1 cellular context compared by ENCODE assay signal in genomic region chr22:19203839-19204238, GRCh38.
TF ChIP-seq lines count a peak whose summit lies in the region.

No MANE protein-coding gene starts in this region.

TF ChIP-seq in K562, 482 proteins besides CTCF, POLR2A, EP300 and RAD21 (continues in another document):
- no peak for TF ChIP-seq BCOR (IDR thresholded peaks at IDR 0.05)
- no peak for TF ChIP-seq RHOXF2B (CRISPR knock-in tag; conservative IDR thresholded peaks at IDR 0.05)
- TF ChIP-seq ZNF134 (CRISPR knock-in tag; conservative IDR thresholded peaks at IDR 0.05) = no peak
- TF ChIP-seq ZNF143 (CRISPR knock-in tag; IDR thresholded peaks at IDR 0.05) = no peak
- TF ChIP-seq HDAC6 (IDR thresholded peaks at IDR 0.05; ENCODE audit: low read depth, low read length) = 0 out of 2 replicates have a peak, but pooled peaks have one; percentile 69
- TF ChIP-seq SPI1 (IDR thresholded peaks at IDR 0.05; ENCODE audit: borderline replicate concordance, low read depth, low read length) = no peak
- TF ChIP-seq, protein P1, sequence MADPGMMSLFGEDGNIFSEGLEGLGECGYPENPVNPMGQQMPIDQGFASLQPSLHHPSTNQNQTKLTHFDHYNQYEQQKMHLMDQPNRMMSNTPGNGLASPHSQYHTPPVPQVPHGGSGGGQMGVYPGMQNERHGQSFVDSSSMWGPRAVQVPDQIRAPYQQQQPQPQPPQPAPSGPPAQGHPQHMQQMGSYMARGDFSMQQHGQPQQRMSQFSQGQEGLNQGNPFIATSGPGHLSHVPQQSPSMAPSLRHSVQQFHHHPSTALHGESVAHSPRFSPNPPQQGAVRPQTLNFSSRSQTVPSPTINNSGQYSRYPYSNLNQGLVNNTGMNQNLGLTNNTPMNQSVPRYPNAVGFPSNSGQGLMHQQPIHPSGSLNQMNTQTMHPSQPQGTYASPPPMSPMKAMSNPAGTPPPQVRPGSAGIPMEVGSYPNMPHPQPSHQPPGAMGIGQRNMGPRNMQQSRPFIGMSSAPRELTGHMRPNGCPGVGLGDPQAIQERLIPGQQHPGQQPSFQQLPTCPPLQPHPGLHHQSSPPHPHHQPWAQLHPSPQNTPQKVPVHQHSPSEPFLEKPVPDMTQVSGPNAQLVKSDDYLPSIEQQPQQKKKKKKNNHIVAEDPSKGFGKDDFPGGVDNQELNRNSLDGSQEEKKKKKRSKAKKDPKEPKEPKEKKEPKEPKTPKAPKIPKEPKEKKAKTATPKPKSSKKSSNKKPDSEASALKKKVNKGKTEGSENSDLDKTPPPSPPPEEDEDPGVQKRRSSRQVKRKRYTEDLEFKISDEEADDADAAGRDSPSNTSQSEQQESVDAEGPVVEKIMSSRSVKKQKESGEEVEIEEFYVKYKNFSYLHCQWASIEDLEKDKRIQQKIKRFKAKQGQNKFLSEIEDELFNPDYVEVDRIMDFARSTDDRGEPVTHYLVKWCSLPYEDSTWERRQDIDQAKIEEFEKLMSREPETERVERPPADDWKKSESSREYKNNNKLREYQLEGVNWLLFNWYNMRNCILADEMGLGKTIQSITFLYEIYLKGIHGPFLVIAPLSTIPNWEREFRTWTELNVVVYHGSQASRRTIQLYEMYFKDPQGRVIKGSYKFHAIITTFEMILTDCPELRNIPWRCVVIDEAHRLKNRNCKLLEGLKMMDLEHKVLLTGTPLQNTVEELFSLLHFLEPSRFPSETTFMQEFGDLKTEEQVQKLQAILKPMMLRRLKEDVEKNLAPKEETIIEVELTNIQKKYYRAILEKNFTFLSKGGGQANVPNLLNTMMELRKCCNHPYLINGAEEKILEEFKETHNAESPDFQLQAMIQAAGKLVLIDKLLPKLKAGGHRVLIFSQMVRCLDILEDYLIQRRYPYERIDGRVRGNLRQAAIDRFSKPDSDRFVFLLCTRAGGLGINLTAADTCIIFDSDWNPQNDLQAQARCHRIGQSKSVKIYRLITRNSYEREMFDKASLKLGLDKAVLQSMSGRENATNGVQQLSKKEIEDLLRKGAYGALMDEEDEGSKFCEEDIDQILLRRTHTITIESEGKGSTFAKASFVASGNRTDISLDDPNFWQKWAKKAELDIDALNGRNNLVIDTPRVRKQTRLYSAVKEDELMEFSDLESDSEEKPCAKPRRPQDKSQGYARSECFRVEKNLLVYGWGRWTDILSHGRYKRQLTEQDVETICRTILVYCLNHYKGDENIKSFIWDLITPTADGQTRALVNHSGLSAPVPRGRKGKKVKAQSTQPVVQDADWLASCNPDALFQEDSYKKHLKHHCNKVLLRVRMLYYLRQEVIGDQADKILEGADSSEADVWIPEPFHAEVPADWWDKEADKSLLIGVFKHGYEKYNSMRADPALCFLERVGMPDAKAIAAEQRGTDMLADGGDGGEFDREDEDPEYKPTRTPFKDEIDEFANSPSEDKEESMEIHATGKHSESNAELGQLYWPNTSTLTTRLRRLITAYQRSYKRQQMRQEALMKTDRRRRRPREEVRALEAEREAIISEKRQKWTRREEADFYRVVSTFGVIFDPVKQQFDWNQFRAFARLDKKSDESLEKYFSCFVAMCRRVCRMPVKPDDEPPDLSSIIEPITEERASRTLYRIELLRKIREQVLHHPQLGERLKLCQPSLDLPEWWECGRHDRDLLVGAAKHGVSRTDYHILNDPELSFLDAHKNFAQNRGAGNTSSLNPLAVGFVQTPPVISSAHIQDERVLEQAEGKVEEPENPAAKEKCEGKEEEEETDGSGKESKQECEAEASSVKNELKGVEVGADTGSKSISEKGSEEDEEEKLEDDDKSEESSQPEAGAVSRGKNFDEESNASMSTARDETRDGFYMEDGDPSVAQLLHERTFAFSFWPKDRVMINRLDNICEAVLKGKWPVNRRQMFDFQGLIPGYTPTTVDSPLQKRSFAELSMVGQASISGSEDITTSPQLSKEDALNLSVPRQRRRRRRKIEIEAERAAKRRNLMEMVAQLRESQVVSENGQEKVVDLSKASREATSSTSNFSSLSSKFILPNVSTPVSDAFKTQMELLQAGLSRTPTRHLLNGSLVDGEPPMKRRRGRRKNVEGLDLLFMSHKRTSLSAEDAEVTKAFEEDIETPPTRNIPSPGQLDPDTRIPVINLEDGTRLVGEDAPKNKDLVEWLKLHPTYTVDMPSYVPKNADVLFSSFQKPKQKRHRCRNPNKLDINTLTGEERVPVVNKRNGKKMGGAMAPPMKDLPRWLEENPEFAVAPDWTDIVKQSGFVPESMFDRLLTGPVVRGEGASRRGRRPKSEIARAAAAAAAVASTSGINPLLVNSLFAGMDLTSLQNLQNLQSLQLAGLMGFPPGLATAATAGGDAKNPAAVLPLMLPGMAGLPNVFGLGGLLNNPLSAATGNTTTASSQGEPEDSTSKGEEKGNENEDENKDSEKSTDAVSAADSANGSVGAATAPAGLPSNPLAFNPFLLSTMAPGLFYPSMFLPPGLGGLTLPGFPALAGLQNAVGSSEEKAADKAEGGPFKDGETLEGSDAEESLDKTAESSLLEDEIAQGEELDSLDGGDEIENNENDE (IDR thresholded peaks at IDR 0.05; ENCODE audit: low read depth, low read length) = peak; percentile 34
- no peak for TF ChIP-seq MCM7 (IDR thresholded peaks at IDR 0.05)
- TF ChIP-seq ZNF780A (CRISPR knock-in tag; IDR thresholded peaks at IDR 0.05) = no peak
- TF ChIP-seq HMG20B (CRISPR knock-in tag; IDR thresholded peaks at IDR 0.05) = no peak
- TF ChIP-seq CREB1 (IDR thresholded peaks at IDR 0.05) = no peak
- TF ChIP-seq CREB1 (CRISPR knock-in tag; IDR thresholded peaks at IDR 0.05) = no peak
- TF ChIP-seq EZH2 (IDR thresholded peaks at IDR 0.05; ENCODE audit: borderline replicate concordance, low read depth, low read length) = peak; percentile 40; the same call in 1 of the 2 replicates
- TF ChIP-seq PHTF2 (CRISPR knock-in tag; IDR thresholded peaks at IDR 0.05) = no peak
- TF ChIP-seq TBP (optimal IDR thresholded peaks at IDR 0.05; ENCODE audit: low read depth, low read length) = peak; percentile 0
- no peak for TF ChIP-seq KAT7 (CRISPR knock-in tag; IDR thresholded peaks at IDR 0.05; ENCODE audit: borderline replicate concordance)
- no peak for TF ChIP-seq CBX2 (IDR thresholded peaks at IDR 0.05; ENCODE audit: insufficient read depth, low read length, poor library complexity, severe bottlenecking)
- no peak for TF ChIP-seq MYBL2 (IDR thresholded peaks at IDR 0.05; ENCODE audit: low read depth)
- peak; percentile 20; the same call in 1 of the 2 replicates for TF ChIP-seq MYBL2 (CRISPR knock-in tag; IDR thresholded peaks at IDR 0.05; ENCODE audit: borderline replicate concordance)
- no peak for TF ChIP-seq SUPT5H (IDR thresholded peaks at IDR 0.05)
- TF ChIP-seq NCOA1 (IDR thresholded peaks at IDR 0.05; ENCODE audit: low read depth) = no peak
- no peak for TF ChIP-seq NFATC3 (IDR thresholded peaks at IDR 0.05)
- TF ChIP-seq JUN (IDR thresholded peaks at IDR 0.05; ENCODE audit: borderline replicate concordance, low read depth, low read length) = no peak
- TF ChIP-seq JUN (CRISPR knock-in tag; IDR thresholded peaks at IDR 0.05; ENCODE audit: borderline replicate concordance) = 0 out of 2 replicates have a peak, but pooled peaks have one; percentile 13
- 0 out of 2 replicates have a peak, but pooled peaks have one; percentile 8 for TF ChIP-seq THAP12 (CRISPR knock-in tag; IDR thresholded peaks at IDR 0.05)
- no peak for TF ChIP-seq HMGN3 (IDR thresholded peaks at IDR 0.05; ENCODE audit: borderline replicate concordance, extremely low read depth, insufficient read length, low read depth, low read length)
- no peak for TF ChIP-seq ATF4 (CRISPR knock-in tag; IDR thresholded peaks at IDR 0.05)
- TF ChIP-seq SMARCB1 (IDR thresholded peaks at IDR 0.05; ENCODE audit: insufficient read length, low read depth) = no peak
- TF ChIP-seq ZNF324 (CRISPR knock-in tag; IDR thresholded peaks at IDR 0.05) = no peak
- no peak for TF ChIP-seq HDAC8 (tag; IDR thresholded peaks at IDR 0.05)
- TF ChIP-seq, protein P2, sequence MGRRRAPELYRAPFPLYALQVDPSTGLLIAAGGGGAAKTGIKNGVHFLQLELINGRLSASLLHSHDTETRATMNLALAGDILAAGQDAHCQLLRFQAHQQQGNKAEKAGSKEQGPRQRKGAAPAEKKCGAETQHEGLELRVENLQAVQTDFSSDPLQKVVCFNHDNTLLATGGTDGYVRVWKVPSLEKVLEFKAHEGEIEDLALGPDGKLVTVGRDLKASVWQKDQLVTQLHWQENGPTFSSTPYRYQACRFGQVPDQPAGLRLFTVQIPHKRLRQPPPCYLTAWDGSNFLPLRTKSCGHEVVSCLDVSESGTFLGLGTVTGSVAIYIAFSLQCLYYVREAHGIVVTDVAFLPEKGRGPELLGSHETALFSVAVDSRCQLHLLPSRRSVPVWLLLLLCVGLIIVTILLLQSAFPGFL (CRISPR knock-in tag; IDR thresholded peaks at IDR 0.05) = no peak
- no peak for TF ChIP-seq ZBED1 (IDR thresholded peaks at IDR 0.05)
- TF ChIP-seq ZNF282 (CRISPR knock-in tag; IDR thresholded peaks at IDR 0.05) = no peak
- TF ChIP-seq, protein P3, sequence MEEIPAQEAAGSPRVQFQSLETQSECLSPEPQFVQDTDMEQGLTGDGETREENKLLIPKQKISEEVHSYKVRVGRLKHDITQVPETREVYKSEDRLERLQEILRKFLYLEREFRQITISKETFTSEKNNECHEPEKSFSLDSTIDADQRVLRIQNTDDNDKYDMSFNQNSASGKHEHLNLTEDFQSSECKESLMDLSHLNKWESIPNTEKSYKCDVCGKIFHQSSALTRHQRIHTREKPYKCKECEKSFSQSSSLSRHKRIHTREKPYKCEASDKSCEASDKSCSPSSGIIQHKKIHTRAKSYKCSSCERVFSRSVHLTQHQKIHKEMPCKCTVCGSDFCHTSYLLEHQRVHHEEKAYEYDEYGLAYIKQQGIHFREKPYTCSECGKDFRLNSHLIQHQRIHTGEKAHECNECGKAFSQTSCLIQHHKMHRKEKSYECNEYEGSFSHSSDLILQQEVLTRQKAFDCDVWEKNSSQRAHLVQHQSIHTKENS (CRISPR knock-in tag; IDR thresholded peaks at IDR 0.05) = no peak
- 0 out of 2 replicates have a peak, but pooled peaks have one; percentile 29 for TF ChIP-seq SMARCA5 (IDR thresholded peaks at IDR 0.05)
- no peak for TF ChIP-seq PHB (CRISPR knock-in tag; IDR thresholded peaks at IDR 0.05)
- no peak for TF ChIP-seq HSF4 (CRISPR knock-in tag; IDR thresholded peaks at IDR 0.05; ENCODE audit: borderline replicate concordance)
- no peak for TF ChIP-seq UBTF (IDR thresholded peaks at IDR 0.05; ENCODE audit: borderline replicate concordance in 1 of 2, low read depth in 2 of 2, low read length in 2 of 2)
- no peak for TF ChIP-seq EP400 (IDR thresholded peaks at IDR 0.05)
- peak; percentile 60; the same call in 1 of the 2 replicates for TF ChIP-seq STAG1 (CRISPR knock-in tag; IDR thresholded peaks at IDR 0.05; ENCODE audit: borderline replicate concordance)
- no peak for TF ChIP-seq RB1 (IDR thresholded peaks at IDR 0.05; ENCODE audit: low read depth)
- TF ChIP-seq POLR2H (tag; IDR thresholded peaks at IDR 0.05; ENCODE audit: low read depth) = no peak
- TF ChIP-seq, protein P4, sequence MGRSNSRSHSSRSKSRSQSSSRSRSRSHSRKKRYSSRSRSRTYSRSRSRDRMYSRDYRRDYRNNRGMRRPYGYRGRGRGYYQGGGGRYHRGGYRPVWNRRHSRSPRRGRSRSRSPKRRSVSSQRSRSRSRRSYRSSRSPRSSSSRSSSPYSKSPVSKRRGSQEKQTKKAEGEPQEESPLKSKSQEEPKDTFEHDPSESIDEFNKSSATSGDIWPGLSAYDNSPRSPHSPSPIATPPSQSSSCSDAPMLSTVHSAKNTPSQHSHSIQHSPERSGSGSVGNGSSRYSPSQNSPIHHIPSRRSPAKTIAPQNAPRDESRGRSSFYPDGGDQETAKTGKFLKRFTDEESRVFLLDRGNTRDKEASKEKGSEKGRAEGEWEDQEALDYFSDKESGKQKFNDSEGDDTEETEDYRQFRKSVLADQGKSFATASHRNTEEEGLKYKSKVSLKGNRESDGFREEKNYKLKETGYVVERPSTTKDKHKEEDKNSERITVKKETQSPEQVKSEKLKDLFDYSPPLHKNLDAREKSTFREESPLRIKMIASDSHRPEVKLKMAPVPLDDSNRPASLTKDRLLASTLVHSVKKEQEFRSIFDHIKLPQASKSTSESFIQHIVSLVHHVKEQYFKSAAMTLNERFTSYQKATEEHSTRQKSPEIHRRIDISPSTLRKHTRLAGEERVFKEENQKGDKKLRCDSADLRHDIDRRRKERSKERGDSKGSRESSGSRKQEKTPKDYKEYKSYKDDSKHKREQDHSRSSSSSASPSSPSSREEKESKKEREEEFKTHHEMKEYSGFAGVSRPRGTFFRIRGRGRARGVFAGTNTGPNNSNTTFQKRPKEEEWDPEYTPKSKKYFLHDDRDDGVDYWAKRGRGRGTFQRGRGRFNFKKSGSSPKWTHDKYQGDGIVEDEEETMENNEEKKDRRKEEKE (IDR thresholded peaks at IDR 0.05; ENCODE audit: borderline replicate concordance in 1 of 2, control insufficient read depth in 1 of 2, low read depth in 2 of 2, low read length in 1 of 2) = no peak
